Comparison of ENCODE assay signal across 19 cellular contexts in genomic region chr11:84501750-84502149, GRCh38.
"Had no signal": no experiment of that assay in that cellular context is flagged by ENCODE, and none has a peak within 500 bp of the region (broad histone marks: within the 10 kb centered on the region; RNA-seq: fewer than 3 reads in every experiment).

No MANE protein-coding gene starts in this region.

- H3K27me3 ChIP-seq: gastrocnemius medialis, heart right ventricle, left lung, tibial nerve had no signal

- H3K36me3 ChIP-seq: gastrocnemius medialis, heart right ventricle, left lung, tibial nerve, WERI-Rb-1 had no signal

- H3K9me3 Mint-ChIP-seq: neural crest cell had no signal

- H3K27ac ChIP-seq: gastrocnemius medialis, heart right ventricle, left lung, tibial nerve, WERI-Rb-1 had no signal

- H3K4me3 ChIP-seq: gastrocnemius medialis, heart right ventricle, left lung, tibial nerve had no signal

- H3K4me1 Mint-ChIP-seq: activated CD4-positive, alpha-beta T cell treated with anti-CD3 and anti-CD28 coated beads for 36 hours; neural crest cell had no signal

- H3K4me3 Mint-ChIP-seq: activated CD4-positive, alpha-beta memory T cell treated with anti-CD3 and anti-CD28 coated beads for 36 hours; activated CD4-positive, alpha-beta T cell treated with anti-CD3 and anti-CD28 coated beads for 36 hours; activated T-helper 1 cell treated with anti-CD3 and anti-CD28 coated beads, Interleukin-12 subunit alpha, Interleukin-12 subunit beta, Interleukin-2, Interleukin-4 antibody, amounts not matched to agents 30 ng/mL and 10 ng/mL and 1 ng/mL, durations not matched to agents 14 hours and 24 hours and 36 hours; neural crest cell had no signal

- ATAC-seq: activated CD4-positive, alpha-beta T cell treated with anti-CD3 and anti-CD28 coated beads for 36 hours; activated naive CD4-positive, alpha-beta T cell treated with anti-CD3 and anti-CD28 coated beads, Interleukin-2, amount 50 U/mL, for 72 hours; gastrocnemius medialis; heart right ventricle; left lung; stimulated activated naive CD8-positive, alpha-beta T cell treated with anti-CD3 and anti-CD28 coated beads, Interleukin-15, Interleukin-2, amounts not matched to agents 100 U/mL and 50 U/mL, for 24 hours had no signal

- H3K4me1 ChIP-seq: gastrocnemius medialis, heart right ventricle, left lung, tibial nerve had no signal

- H3K36me3 Mint-ChIP-seq: activated CD4-positive, alpha-beta memory T cell treated with anti-CD3 and anti-CD28 coated beads for 36 hours; activated naive CD4-positive, alpha-beta T cell treated with anti-CD3 and anti-CD28 coated beads, Interleukin-2, amount 50 U/mL, for 72 hours had no signal

- H3K27me3 Mint-ChIP-seq: activated CD4-positive, alpha-beta memory T cell treated with anti-CD3 and anti-CD28 coated beads for 36 hours; activated CD4-positive, alpha-beta T cell treated with anti-CD3 and anti-CD28 coated beads for 36 hours had no signal

- DNase-seq: activated CD4-positive, alpha-beta memory T cell treated with anti-CD3 and anti-CD28 coated beads for 36 hours; activated CD4-positive, alpha-beta T cell treated with anti-CD3 and anti-CD28 coated beads for 36 hours; activated gamma-delta T cell treated with Interleukin-2 at 50 U/mL for 16 hours; activated T-cell treated with anti-CD3 and anti-CD28 coated beads for 4 hours; effector CD4-positive, alpha-beta T cell; gastrocnemius medialis; heart right ventricle; mammary epithelial cell; retina; stimulated activated CD4-positive, alpha-beta T cell treated with anti-CD3 and anti-CD28 coated beads, Interleukin-1b, Interleukin-23, amount 100 ng/mL, for 48 hours; stimulated activated CD8-positive, alpha-beta memory T cell treated with anti-CD3 and anti-CD28 coated beads, Interleukin-4, amount 100 ng/mL, for 48 hours; stimulated activated naive CD8-positive, alpha-beta T cell treated with anti-CD3 and anti-CD28 coated beads, Interleukin-15, Interleukin-2, amounts not matched to agents 100 U/mL and 50 U/mL, for 24 hours; substantia nigra; WERI-Rb-1 had no signal

- H3K27ac Mint-ChIP-seq: activated CD4-positive, alpha-beta memory T cell treated with anti-CD3 and anti-CD28 coated beads for 36 hours; activated CD4-positive, alpha-beta T cell treated with anti-CD3 and anti-CD28 coated beads for 36 hours; activated naive CD4-positive, alpha-beta T cell treated with anti-CD3 and anti-CD28 coated beads, Interleukin-2, amount 50 U/mL, for 72 hours; activated T-helper 1 cell treated with anti-CD3 and anti-CD28 coated beads, Interleukin-12 subunit alpha, Interleukin-12 subunit beta, Interleukin-2, Interleukin-4 antibody, amounts not matched to agents 30 ng/mL and 10 ng/mL and 1 ng/mL, durations not matched to agents 14 hours and 24 hours and 36 hours had no signal

- H3K9me3 ChIP-seq: gastrocnemius medialis, heart right ventricle, left lung, tibial nerve had no signal
